In genomic region chr7:22486597-22486996, GRCh38 we compare ENCODE assay signal across 1 cellular context.
TF ChIP-seq lines count a peak whose summit lies in the region.

No MANE protein-coding gene starts in this region.

TF ChIP-seq in H1, 55 proteins besides CTCF, POLR2A, EP300 and RAD21 (continued from another document):
- TF ChIP-seq ATF3 (IDR thresholded peaks at IDR 0.05; ENCODE audit: insufficient read depth, low read depth, low read length) (no peak), KDM5A (IDR thresholded peaks at IDR 0.05; ENCODE audit: low read length) (no peak), SP1 (IDR thresholded peaks at IDR 0.05; ENCODE audit: low read depth, low read length) (no peak), CEBPB (IDR thresholded peaks at IDR 0.05; ENCODE audit: low read depth, low read length) (no peak)
